In genomic region chr20:62387219-62387913, GRCh38 we compare ENCODE assay signal across 8 cellular contexts. TPM values are rescaled to one million over a fixed set of nuclear protein-coding genes. Genes with fewer than 3 reads are reported as not detected.
DNase-seq lines count a peak whose midpoint lies in the region; ATAC-seq and TF ChIP-seq lines count a peak whose summit lies in the region.

No MANE protein-coding gene starts in this region.

- DNase-seq in activated CD4-positive, alpha-beta T cell treated with anti-CD3 and anti-CD28 coated beads, Interleukin-2, amount 10 ng/mL, durations not matched to agents 7 days and 5 days, result no peak
- no peak for DNase-seq in activated CD4-positive, alpha-beta T cell treated with anti-CD3 and anti-CD28 coated beads for 1 hour
- no peak for DNase-seq in activated naive CD4-positive, alpha-beta T cell treated with anti-CD3 and anti-CD28 coated beads, Interleukin-2, amount 50 U/mL, for 72 hours (ENCODE audit: low spot score in 2 of 2)
- DNase-seq in left lung, result no peak
- no peak for DNase-seq in tibial artery
- DNase-seq in NCI-H510A (lab: John Stamatoyannopoulos, UW), result no peak
- DNase-seq in stimulated activated CD4-positive, alpha-beta T cell treated with anti-CD3 and anti-CD28 coated beads, Interleukin-4, amount 100 ng/mL, for 1 hour, result no peak
- DNase-seq in erythroblast (lab: John Stamatoyannopoulos, UW), result no peak

- peak overlapping the region; percentile 82 for H3K4me3 Mint-ChIP-seq in activated CD4-positive, alpha-beta T cell treated with anti-CD3 and anti-CD28 coated beads, Interleukin-2, amount 10 ng/mL, durations not matched to agents 7 days and 5 days

- CTCF ChIA-PET in activated CD4-positive, alpha-beta T cell treated with anti-CD3 and anti-CD28 coated beads, Interleukin-2, amount 10 ng/mL, durations not matched to agents 7 days and 5 days (lab: Charles Lee), result interaction anchor here (0.6 to 1.2 kb wide), 6 partner anchors 9 to 370 kb away, joined by 3 to 5 read pairs (median 3); partner anchors contain the start of gene ADRM1

- H3K4me3 ChIP-seq in left lung, result peak overlapping the region; percentile 98 to 100
- H3K4me3 ChIP-seq in tibial artery, result peak overlapping the region; percentile 96 to 97

- H3K9me3 Mint-ChIP-seq in activated CD4-positive, alpha-beta T cell treated with anti-CD3 and anti-CD28 coated beads, Interleukin-2, amount 10 ng/mL, durations not matched to agents 7 days and 5 days, result no peaks in the 10 kb centered on the region
- H3K9me3 Mint-ChIP-seq in activated naive CD4-positive, alpha-beta T cell treated with anti-CD3 and anti-CD28 coated beads, Interleukin-2, amount 50 U/mL, for 72 hours, result no peaks in the 10 kb centered on the region

- no peaks in the 10 kb centered on the region for H3K27me3 ChIP-seq in left lung
- no peaks in the 10 kb centered on the region for H3K27me3 ChIP-seq in tibial artery

- H3K4me1 Mint-ChIP-seq in activated CD4-positive, alpha-beta T cell treated with anti-CD3 and anti-CD28 coated beads, Interleukin-2, amount 10 ng/mL, durations not matched to agents 7 days and 5 days, result peaks cover 52% of the 10 kb centered on the region

- no peak for TF ChIP-seq CTCF in left lung (IDR thresholded peaks at IDR 0.05)
- no peak for TF ChIP-seq CTCF in tibial artery (IDR thresholded peaks at IDR 0.05)

- H3K9me3 ChIP-seq in left lung (no peaks in the 10 kb centered on the region), tibial artery (no peaks in the 10 kb centered on the region)

- ATAC-seq in activated naive CD4-positive, alpha-beta T cell treated with anti-CD3 and anti-CD28 coated beads, Interleukin-2, amount 50 U/mL, for 72 hours, result no peak
- ATAC-seq in left lung, result no peak

- TF ChIP-seq POLR2A in erythroblast (IDR thresholded peaks at IDR 0.05; ENCODE audit: low read length), result no peak

- H3K36me3 ChIP-seq in left lung (peaks cover 0 to 45% of the 10 kb centered on the region in 2 donors), tibial artery (peaks cover 0 to 45% (median 37%) of the 10 kb centered on the region in 3 donors)

- no peaks in the 10 kb centered on the region for H3K27me3 Mint-ChIP-seq in activated CD4-positive, alpha-beta T cell treated with anti-CD3 and anti-CD28 coated beads, Interleukin-2, amount 10 ng/mL, durations not matched to agents 7 days and 5 days

- peaks cover 32% of the 10 kb centered on the region for H3K36me3 Mint-ChIP-seq in activated CD4-positive, alpha-beta T cell treated with anti-CD3 and anti-CD28 coated beads, Interleukin-2, amount 10 ng/mL, durations not matched to agents 7 days and 5 days (ENCODE audit: low read depth)
- H3K36me3 Mint-ChIP-seq in activated naive CD4-positive, alpha-beta T cell treated with anti-CD3 and anti-CD28 coated beads, Interleukin-2, amount 50 U/mL, for 72 hours, result peaks cover 32 to 34% of the 10 kb centered on the region in 2 donors

- POLR2A ChIA-PET in activated CD4-positive, alpha-beta T cell treated with anti-CD3 and anti-CD28 coated beads, Interleukin-2, amount 10 ng/mL, durations not matched to agents 7 days and 5 days (lab: Charles Lee), result no interaction called here

- H3K27ac ChIP-seq in left lung (peak overlapping the region; percentile 87 to 88), tibial artery (peak overlapping the region; percentile 97 to 98)

- H3K27ac Mint-ChIP-seq in activated CD4-positive, alpha-beta T cell treated with anti-CD3 and anti-CD28 coated beads, Interleukin-2, amount 10 ng/mL, durations not matched to agents 7 days and 5 days, result peak overlapping the region; percentile 92
- H3K27ac Mint-ChIP-seq in activated naive CD4-positive, alpha-beta T cell treated with anti-CD3 and anti-CD28 coated beads, Interleukin-2, amount 50 U/mL, for 72 hours, result peak overlapping the region; percentile 88 to 93

- H3K4me1 ChIP-seq in left lung (peaks cover 11 to 38% of the 10 kb centered on the region in 2 donors), tibial artery (peaks cover 0 to 32% (median 27%) of the 10 kb centered on the region in 4 donors)

- intact Hi-C loops in left lung (cut with DNase I) (no loop called here), tibial artery (cut with DNase I; ENCODE audit: low total_unique reads) (loop anchor here (2.0 kb wide), 1 partner anchor 143 kb away; no protein-coding TSS in a partner anchor)

RNA-seq across cellular contexts. Expression of gene RPS21, which starts 0.5 kb away (rescaled TPM):
- 1,000 to 10,000 TPM; 1,391 to 1,979 TPM for total RNA-seq in activated CD4-positive, alpha-beta T cell treated with anti-CD3 and anti-CD28 coated beads, Interleukin-2, amount 10 ng/mL, durations not matched to agents 7 days and 5 days
- total RNA-seq in activated naive CD4-positive, alpha-beta T cell treated with anti-CD3 and anti-CD28 coated beads, Interleukin-2, amount 50 U/mL, for 72 hours, result 1,000 to 10,000 TPM; 2,243 to 2,653 TPM
- 1,000 to 10,000 TPM; 1,004 to 1,135 TPM for total RNA-seq in left lung

RNA-seq across cellular contexts. Expression of gene CABLES2, which starts 19.7 kb away (rescaled TPM):
- total RNA-seq in activated CD4-positive, alpha-beta T cell treated with anti-CD3 and anti-CD28 coated beads, Interleukin-2, amount 10 ng/mL, durations not matched to agents 7 days and 5 days, result 10 to 100 TPM; 19.1 to 22.5 TPM
- total RNA-seq in activated naive CD4-positive, alpha-beta T cell treated with anti-CD3 and anti-CD28 coated beads, Interleukin-2, amount 50 U/mL, for 72 hours, result 1 to 10 TPM; 5.8 to 6.4 TPM
- 1 to 10 TPM; 4.1 to 6.3 TPM for total RNA-seq in left lung

RNA-seq across cellular contexts. Expression of gene LAMA5, which starts 20.3 kb away (rescaled TPM):
- under 1 TPM; 0.64 to 0.67 TPM for total RNA-seq in activated CD4-positive, alpha-beta T cell treated with anti-CD3 and anti-CD28 coated beads, Interleukin-2, amount 10 ng/mL, durations not matched to agents 7 days and 5 days
- under 1 TPM; 0.36 to 0.95 TPM for total RNA-seq in activated naive CD4-positive, alpha-beta T cell treated with anti-CD3 and anti-CD28 coated beads, Interleukin-2, amount 50 U/mL, for 72 hours
- total RNA-seq in left lung, result 100 to 1,000 TPM; 222 to 267 TPM

RNA-seq across cellular contexts. Expression of gene RBBP8NL, which starts 40.0 kb away (rescaled TPM):
- not detected for total RNA-seq in activated CD4-positive, alpha-beta T cell treated with anti-CD3 and anti-CD28 coated beads, Interleukin-2, amount 10 ng/mL, durations not matched to agents 7 days and 5 days
- not detected for total RNA-seq in activated naive CD4-positive, alpha-beta T cell treated with anti-CD3 and anti-CD28 coated beads, Interleukin-2, amount 50 U/mL, for 72 hours
- 1 to 10 TPM in 1 of 2 donors, under 1 TPM in 1; 0.97 to 1.1 TPM for total RNA-seq in left lung

Comparison
In these comparisons a context has a peak if more than half of its experiments do, and no peak if none do; other contexts are left out.
1. RNA of gene LAMA5, which starts 20.3 kb away (total RNA-seq): 222 to 267 TPM in left lung; 0.36 to 0.95 TPM in activated naive CD4-positive, alpha-beta T cell treated with anti-CD3 and anti-CD28 coated beads, Interleukin-2, amount 50 U/mL, for 72 hours and 0.64 to 0.67 TPM in activated CD4-positive, alpha-beta T cell treated with anti-CD3 and anti-CD28 coated beads, Interleukin-2, amount 10 ng/mL, durations not matched to agents 7 days and 5 days; every median in the first group is over 100 times any median in the second.